Comparison of ENCODE assay signal across 15 cellular contexts in genomic region chr15:51846066-51846462, GRCh38. TPM values are rescaled to one million over a fixed set of nuclear protein-coding genes. Genes with fewer than 3 reads are reported as not detected.
A peak's percentile ranks its signal among the peaks of the same experiment; 100 is the strongest.
DNase-seq lines count a peak whose midpoint lies in the region; ATAC-seq and TF ChIP-seq lines count a peak whose summit lies in the region.
"Had no signal": no experiment of that assay in that cellular context is flagged by ENCODE, and none has a peak within 500 bp of the region (broad histone marks: within the 10 kb centered on the region; RNA-seq: fewer than 3 reads in every experiment).

No MANE protein-coding gene starts in this region.

- H3K27ac ChIP-seq in lower lobe of right lung (peak overlapping the region; percentile 54), upper lobe of left lung (peak overlapping the region; percentile 23 to 77 (median 65))
- H3K27ac ChIP-seq: WERI-Rb-1 had no signal

- no peaks in the 10 kb centered on the region for H3K9me3 ChIP-seq in lower lobe of right lung
- H3K9me3 ChIP-seq in upper lobe of left lung, result no peaks in the 10 kb centered on the region

- POLR2A ChIA-PET in activated naive CD8-positive, alpha-beta T cell treated with anti-CD3 and anti-CD28 coated beads, Interleukin-2, amount 10 ng/mL, durations not matched to agents 7 days and 5 days (lab: Charles Lee), result no interaction called here

- CTCF ChIA-PET in activated naive CD4-positive, alpha-beta T cell treated with anti-CD3 and anti-CD28 coated beads, Interleukin-2, amount 10 ng/mL, durations not matched to agents 7 days and 5 days (lab: Charles Lee), result interaction anchor here (0.6 kb wide), 1 partner anchor 185 kb away, joined by 3 read pairs; no protein-coding TSS in a partner anchor

- no peaks in the 10 kb centered on the region for H3K27me3 ChIP-seq in lower lobe of right lung (ENCODE audit: low read depth)
- no peaks in the 10 kb centered on the region for H3K27me3 ChIP-seq in upper lobe of left lung

- no peak overlapping the region for H3K4me3 ChIP-seq in lower lobe of right lung
- no peak overlapping the region for H3K4me3 ChIP-seq in upper lobe of left lung
- H3K4me3 ChIP-seq: GM23338 had no signal

- H3K27me3 Mint-ChIP-seq in activated naive CD4-positive, alpha-beta T cell treated with anti-CD3 and anti-CD28 coated beads, Interleukin-2, amount 50 U/mL, for 24 hours, result no peaks in the 10 kb centered on the region
- no peaks in the 10 kb centered on the region for H3K27me3 Mint-ChIP-seq in activated naive CD4-positive, alpha-beta T cell treated with anti-CD3 and anti-CD28 coated beads, Interleukin-2, amount 10 ng/mL, durations not matched to agents 7 days and 5 days
- H3K27me3 Mint-ChIP-seq in activated naive CD8-positive, alpha-beta T cell treated with anti-CD3 and anti-CD28 coated beads, Interleukin-2, amount 10 ng/mL, durations not matched to agents 7 days and 5 days, result no peaks in the 10 kb centered on the region
- H3K27me3 Mint-ChIP-seq: B cell had no signal

- H3K27ac Mint-ChIP-seq in activated naive CD4-positive, alpha-beta T cell treated with anti-CD3 and anti-CD28 coated beads, Interleukin-2, amount 50 U/mL, for 24 hours, result no peak overlapping the region
- H3K27ac Mint-ChIP-seq in activated naive CD4-positive, alpha-beta T cell treated with anti-CD3 and anti-CD28 coated beads, Interleukin-2, amount 10 ng/mL, durations not matched to agents 7 days and 5 days, result no peak overlapping the region
- no peak overlapping the region for H3K27ac Mint-ChIP-seq in activated naive CD8-positive, alpha-beta T cell treated with anti-CD3 and anti-CD28 coated beads, Interleukin-2, amount 10 ng/mL, durations not matched to agents 7 days and 5 days
- H3K27ac Mint-ChIP-seq: B cell, GM23338 had no signal

- no peak for TF ChIP-seq POLR2A in upper lobe of left lung (IDR thresholded peaks at IDR 0.05)

- H3K4me1 Mint-ChIP-seq in activated naive CD4-positive, alpha-beta T cell treated with anti-CD3 and anti-CD28 coated beads, Interleukin-2, amount 50 U/mL, for 24 hours, result peaks cover 89% of the 10 kb centered on the region
- peaks cover 57% of the 10 kb centered on the region for H3K4me1 Mint-ChIP-seq in activated naive CD4-positive, alpha-beta T cell treated with anti-CD3 and anti-CD28 coated beads, Interleukin-2, amount 10 ng/mL, durations not matched to agents 7 days and 5 days
- peaks cover 40% of the 10 kb centered on the region for H3K4me1 Mint-ChIP-seq in activated naive CD8-positive, alpha-beta T cell treated with anti-CD3 and anti-CD28 coated beads, Interleukin-2, amount 10 ng/mL, durations not matched to agents 7 days and 5 days

- no peak for DNase-seq in activated naive CD4-positive, alpha-beta T cell treated with anti-CD3 and anti-CD28 coated beads, Interleukin-2, amount 10 ng/mL, durations not matched to agents 7 days and 5 days
- DNase-seq in activated naive CD8-positive, alpha-beta T cell treated with anti-CD3 and anti-CD28 coated beads, Interleukin-2, amount 10 ng/mL, durations not matched to agents 7 days and 5 days, result no peak
- no peak for DNase-seq in lower lobe of right lung
- DNase-seq in upper lobe of left lung, result no peak
- no peak for DNase-seq in CD1c-positive myeloid dendritic cell (ENCODE audit: extremely low spot score)
- no peak for DNase-seq in NCI-H524 (lab: John Stamatoyannopoulos, UW)
- DNase-seq in ureter (ENCODE audit: low spot score), result no peak
- DNase-seq: activated naive CD4-positive, alpha-beta T cell treated with anti-CD3 and anti-CD28 coated beads, Interleukin-2, amount 50 U/mL, for 16 hours; hippocampal formation; NCI-H2081; stimulated activated CD4-positive, alpha-beta T cell treated with anti-CD3 and anti-CD28 coated beads, Interleukin-12 subunit alpha, Interleukin-12 subunit beta, amount 100 ng/mL, for 4 hours; WERI-Rb-1 had no signal

- H3K4me1 ChIP-seq in lower lobe of right lung, result peaks cover 98% of the 10 kb centered on the region
- H3K4me1 ChIP-seq in upper lobe of left lung, result peaks cover 78 to 98% (median 87%) of the 10 kb centered on the region in 4 donors

- ATAC-seq in activated naive CD8-positive, alpha-beta T cell treated with anti-CD3 and anti-CD28 coated beads, Interleukin-2, amount 10 ng/mL, durations not matched to agents 7 days and 5 days (ENCODE audit: low read depth), result no peak
- ATAC-seq in lower lobe of right lung, result peak in 1 of 2 donors; percentile 37
- peak in 1 of 2 donors; percentile 3 for ATAC-seq in upper lobe of left lung (ENCODE audit: low FRiP score in 2 of 2)
- ATAC-seq: GM23338 had no signal

- WGBS in upper lobe of left lung, 2 donors, result 65 to 71% methylated on average over 3 of the region's 3 CpGs

- no peaks in the 10 kb centered on the region for H3K9me3 Mint-ChIP-seq in activated naive CD4-positive, alpha-beta T cell treated with anti-CD3 and anti-CD28 coated beads, Interleukin-2, amount 50 U/mL, for 24 hours
- H3K9me3 Mint-ChIP-seq in activated naive CD4-positive, alpha-beta T cell treated with anti-CD3 and anti-CD28 coated beads, Interleukin-2, amount 10 ng/mL, durations not matched to agents 7 days and 5 days, result no peaks in the 10 kb centered on the region
- no peaks in the 10 kb centered on the region for H3K9me3 Mint-ChIP-seq in activated naive CD8-positive, alpha-beta T cell treated with anti-CD3 and anti-CD28 coated beads, Interleukin-2, amount 10 ng/mL, durations not matched to agents 7 days and 5 days
- H3K9me3 Mint-ChIP-seq: GM23338 had no signal

- TF ChIP-seq CTCF in lower lobe of right lung (IDR thresholded peaks at IDR 0.05) (no peak), upper lobe of left lung (IDR thresholded peaks at IDR 0.05) (no peak)

- peaks cover 6% of the 10 kb centered on the region for H3K36me3 Mint-ChIP-seq in activated naive CD4-positive, alpha-beta T cell treated with anti-CD3 and anti-CD28 coated beads, Interleukin-2, amount 50 U/mL, for 24 hours
- H3K36me3 Mint-ChIP-seq in activated naive CD4-positive, alpha-beta T cell treated with anti-CD3 and anti-CD28 coated beads, Interleukin-2, amount 10 ng/mL, durations not matched to agents 7 days and 5 days, result peaks cover 14% of the 10 kb centered on the region
- H3K36me3 Mint-ChIP-seq in activated naive CD8-positive, alpha-beta T cell treated with anti-CD3 and anti-CD28 coated beads, Interleukin-2, amount 10 ng/mL, durations not matched to agents 7 days and 5 days, result peaks cover 19% of the 10 kb centered on the region

- intact Hi-C loops in lower lobe of right lung (cut with DNase I), result no loop called here

- no peak for TF ChIP-seq EP300 in upper lobe of left lung (IDR thresholded peaks at IDR 0.05)

- H3K4me3 Mint-ChIP-seq in activated naive CD4-positive, alpha-beta T cell treated with anti-CD3 and anti-CD28 coated beads, Interleukin-2, amount 50 U/mL, for 24 hours, result peak overlapping the region; percentile 26
- no peak overlapping the region for H3K4me3 Mint-ChIP-seq in activated naive CD4-positive, alpha-beta T cell treated with anti-CD3 and anti-CD28 coated beads, Interleukin-2, amount 10 ng/mL, durations not matched to agents 7 days and 5 days
- H3K4me3 Mint-ChIP-seq in activated naive CD8-positive, alpha-beta T cell treated with anti-CD3 and anti-CD28 coated beads, Interleukin-2, amount 10 ng/mL, durations not matched to agents 7 days and 5 days, result peak overlapping the region; percentile 23
- H3K4me3 Mint-ChIP-seq: B cell, GM23338 had no signal

- no peaks in the 10 kb centered on the region for H3K36me3 ChIP-seq in lower lobe of right lung
- H3K36me3 ChIP-seq in upper lobe of left lung, result no peaks in the 10 kb centered on the region
- H3K36me3 ChIP-seq: WERI-Rb-1 had no signal

RNA-seq across cellular contexts. Expression of gene TMOD3, which starts 16.6 kb away (rescaled TPM):
- 10 to 100 TPM; 68.0 to 70.3 TPM for total RNA-seq in activated naive CD8-positive, alpha-beta T cell treated with anti-CD3 and anti-CD28 coated beads, Interleukin-2, amount 10 ng/mL, durations not matched to agents 7 days and 5 days
- total RNA-seq in lower lobe of right lung, result 73.7 TPM
- 10 to 100 TPM; 40.4 to 81.6 (median 72.7) TPM for total RNA-seq in upper lobe of left lung
- total RNA-seq in ureter, result 44.2 TPM
